ENCODE assay signal across 8 cellular contexts in the genomic region with DNA sequence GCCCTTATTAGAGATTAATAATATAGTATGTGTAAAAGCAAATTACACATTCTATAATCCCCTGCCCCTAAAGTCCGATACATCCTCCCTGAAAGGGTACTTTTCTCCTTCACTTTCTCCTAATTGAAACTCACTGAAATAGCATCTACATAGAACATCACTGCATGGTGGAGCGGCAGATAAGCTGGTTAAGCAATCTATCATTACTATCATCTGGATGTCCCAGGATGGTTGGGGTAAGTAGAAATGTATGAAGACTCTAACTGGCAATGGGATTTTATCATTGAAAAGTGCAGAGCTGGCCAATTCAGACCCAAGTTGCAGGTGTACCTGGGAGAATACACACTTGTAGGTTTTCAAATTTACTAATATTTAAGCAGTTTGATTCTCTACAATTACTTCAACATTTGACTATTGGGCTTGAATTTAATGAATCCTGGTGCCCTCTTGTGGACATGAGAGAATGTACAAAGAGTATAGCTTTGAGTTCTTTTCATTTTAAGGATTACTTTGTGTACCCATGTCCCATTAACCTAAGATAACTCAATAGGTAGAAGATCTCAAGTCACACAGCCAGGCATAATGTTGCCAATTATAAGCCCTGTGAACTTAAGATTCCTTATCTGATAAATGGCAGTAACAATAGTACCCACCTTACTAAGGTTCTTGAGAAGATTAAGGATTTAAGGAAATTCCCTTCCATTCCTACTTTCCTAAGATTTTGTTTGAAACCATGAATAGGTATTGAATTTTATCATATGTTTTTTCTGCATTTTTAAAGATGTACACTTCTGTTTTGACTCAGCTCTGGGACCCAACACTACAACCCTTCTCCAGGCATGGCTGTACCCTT.
A peak's percentile ranks its signal among the peaks of the same experiment; 100 is the strongest.
DNase-seq lines count a peak whose midpoint lies in the region; ATAC-seq, FAIRE-seq and TF ChIP-seq lines count a peak whose summit lies in the region.

No MANE protein-coding gene starts in this region.

- TF ChIP-seq POLR2A in GM12891 (IDR thresholded peaks at IDR 0.05; ENCODE audit: low read depth, low read length), result no peak
- no peak for TF ChIP-seq POLR2A in breast epithelium (IDR thresholded peaks at IDR 0.05)

- 68% methylated on average over 2 of the region's 2 CpGs for WGBS in liver

- DNase-seq in AML-193 (lab: John Stamatoyannopoulos, UW), result peak; percentile 33 to 64
- peak; percentile 11 for DNase-seq in GM12891 (ENCODE audit: insufficient read length, low spot score)
- peak; percentile 30 for DNase-seq in NCI-H2227 (lab: John Stamatoyannopoulos, UW; ENCODE audit: unreplicated experiment)
- no peak for DNase-seq in breast epithelium (ENCODE audit: low spot score in 2 of 2)
- DNase-seq in stimulated activated naive CD4-positive, alpha-beta T cell treated with Interleukin-2 at 50 U/mL for 16 hours (lab: John Stamatoyannopoulos, UW), result no peak

- TF ChIP-seq CTCF in breast epithelium (IDR thresholded peaks at IDR 0.05) (peak; percentile 46 to 73 (median 57)), liver (IDR thresholded peaks at IDR 0.05; ENCODE audit: low read depth, low read length, missing input control) (peak; percentile 78)

- H3K27me3 ChIP-seq in breast epithelium (no peaks in the 10 kb centered on the region), liver (ENCODE audit: control insufficient read depth in 4 of 4, insufficient read depth in 4 of 4, low read length in 3 of 4) (no peaks in the 10 kb centered on the region)

- intact Hi-C loops in breast epithelium (cut with DNase I; ENCODE audit: low total_unique reads), result no loop called here

- FAIRE-seq in GM12891 (lab: Jason Lieb, UNC), result no peak

- H3K9ac ChIP-seq in liver (ENCODE audit: low read depth in 1 of 2, low read length in 2 of 2), result peak overlapping the region in 1 of 2 donors; percentile 53

- TF ChIP-seq RAD21 in liver (IDR thresholded peaks at IDR 0.05), result peak; percentile 91

- H3K27ac ChIP-seq in breast epithelium (no peak overlapping the region), liver (ENCODE audit: low read depth in 1 of 2, low read length in 2 of 2) (no peak overlapping the region)

- H3K9me3 ChIP-seq in breast epithelium, result no peaks in the 10 kb centered on the region
- H3K9me3 ChIP-seq in liver (ENCODE audit: control insufficient read depth in 4 of 4, low read length in 3 of 4), result no peaks in the 10 kb centered on the region

- H3K4me1 ChIP-seq in breast epithelium (no peaks in the 10 kb centered on the region), liver (ENCODE audit: control insufficient read depth in 4 of 4, insufficient read depth in 4 of 4, low read length in 3 of 4) (peaks cover 4 to 23% (median 9%) of the 10 kb centered on the region in 4 donors)

- no peak overlapping the region for H3K4me3 ChIP-seq in breast epithelium
- no peak overlapping the region for H3K4me3 ChIP-seq in liver (ENCODE audit: low read depth in 1 of 3, low read length in 3 of 3)

- H3K36me3 ChIP-seq in breast epithelium, result no peaks in the 10 kb centered on the region
- H3K36me3 ChIP-seq in liver (ENCODE audit: control insufficient read depth in 4 of 4, insufficient read depth in 3 of 4, low read depth in 1 of 4, low read length in 3 of 4), result no peaks in the 10 kb centered on the region

- ATAC-seq in HG02571 (IDR thresholded peaks at IDR 0.05; ENCODE audit: unreplicated experiment), result no peak
- ATAC-seq in GM21447 (IDR thresholded peaks at IDR 0.05; ENCODE audit: unreplicated experiment), result no peak

TF ChIP-seq in GM12891, 5 proteins besides CTCF, POLR2A, EP300 and RAD21:
- TF ChIP-seq PAX5 (IDR thresholded peaks at IDR 0.05; ENCODE audit: insufficient read depth, low read length, severe bottlenecking) (no peak), POU2F2 (IDR thresholded peaks at IDR 0.05; ENCODE audit: low read depth, low read length) (no peak), TAF1 (IDR thresholded peaks at IDR 0.05; ENCODE audit: low read depth, low read length) (no peak), POLR2AphosphoS5 (IDR thresholded peaks at IDR 0.05; ENCODE audit: low read depth, low read length) (no peak), SPI1 (IDR thresholded peaks at IDR 0.05; ENCODE audit: low read depth, low read length) (no peak)

TF ChIP-seq in liver, 16 proteins besides CTCF, POLR2A, EP300 and RAD21:
- TF ChIP-seq, protein P1, sequence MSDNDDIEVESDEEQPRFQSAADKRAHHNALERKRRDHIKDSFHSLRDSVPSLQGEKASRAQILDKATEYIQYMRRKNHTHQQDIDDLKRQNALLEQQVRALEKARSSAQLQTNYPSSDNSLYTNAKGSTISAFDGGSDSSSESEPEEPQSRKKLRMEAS (IDR thresholded peaks at IDR 0.05), result no peak
- TF ChIP-seq FOXA1 (IDR thresholded peaks at IDR 0.05) (no peak), HNF4G (IDR thresholded peaks at IDR 0.05) (no peak), NR2F2 (IDR thresholded peaks at IDR 0.05) (no peak), EGR1 (IDR thresholded peaks at IDR 0.05; ENCODE audit: low read depth in 2 of 2) (no peak), GABPA (IDR thresholded peaks at IDR 0.05 in 1 of 2, conservative IDR thresholded peaks at IDR 0.05 in 1 of 2) (no peak)

Comparison
In these comparisons a context has a peak if more than half of its experiments do, and no peak if none do; other contexts are left out.
1. DNase-seq: peak in AML-193 (2 of 2), GM12891 (single experiment) and NCI-H2227 (single experiment); none in breast epithelium (0 of 2) and stimulated activated naive CD4-positive, alpha-beta T cell treated with Interleukin-2 at 50 U/mL for 16 hours (single experiment).